In the genomic region with DNA sequence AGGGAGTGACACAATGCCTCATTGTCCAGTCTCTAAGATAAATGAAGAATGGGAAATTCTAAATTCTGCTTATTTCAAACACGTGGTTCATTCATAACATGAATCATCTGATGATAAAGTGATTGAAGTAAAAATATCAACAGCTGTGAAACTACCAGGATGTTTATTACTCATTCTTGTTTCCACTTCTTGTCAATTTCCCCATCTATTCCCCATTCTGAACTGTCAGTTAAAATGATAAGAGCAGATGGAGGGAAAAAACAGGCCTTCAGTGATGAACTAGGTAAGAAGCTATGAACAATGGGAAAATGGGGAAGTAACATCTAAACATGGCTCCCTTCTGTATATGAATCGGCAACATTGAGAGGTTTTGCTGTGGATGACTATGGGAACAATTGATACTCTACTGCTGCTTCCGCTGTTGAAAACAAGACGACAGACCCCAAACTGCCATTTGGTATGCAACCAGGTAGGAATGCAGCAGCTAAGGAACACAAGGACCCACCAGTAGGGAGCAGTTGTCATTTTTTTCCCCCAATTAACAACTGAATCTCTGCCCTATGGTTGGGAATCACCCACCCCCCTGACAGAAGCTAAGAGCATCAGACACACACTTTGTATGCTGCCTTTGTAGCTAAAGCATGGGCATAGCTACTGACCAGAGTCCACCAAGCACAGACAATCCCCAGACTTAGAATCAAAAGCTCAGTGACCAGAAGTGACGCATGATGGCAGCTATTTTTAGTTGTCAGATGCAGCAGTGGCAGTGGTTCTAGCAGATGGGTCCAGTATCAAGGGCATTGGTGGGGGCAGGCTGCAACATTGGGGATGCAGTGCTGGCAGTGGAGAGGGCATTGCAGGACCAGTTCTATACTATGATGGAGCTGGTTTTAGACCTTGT, we compare ENCODE assay signal across 22 cellular contexts. TPM values are rescaled to one million over a fixed set of nuclear protein-coding genes. Genes with fewer than 3 reads are reported as not detected.
A peak's percentile ranks its signal among the peaks of the same experiment; 100 is the strongest.
DNase-seq lines count a peak whose midpoint lies in the region; ATAC-seq, FAIRE-seq and TF ChIP-seq lines count a peak whose summit lies in the region.
"Had no signal": no experiment of that assay in that cellular context is flagged by ENCODE, and none has a peak within 500 bp of the region (broad histone marks: within the 10 kb centered on the region; RNA-seq: fewer than 3 reads in every experiment).

No MANE protein-coding gene starts in this region.

- no peaks in the 10 kb centered on the region for H3K9me3 ChIP-seq in right atrium auricular region
- H3K9me3 ChIP-seq in aorta (ENCODE audit: control insufficient read depth, low read length): no peaks in the 10 kb centered on the region
- H3K9me3 ChIP-seq in CD8-positive, alpha-beta T cell (ENCODE audit: low read length): no peaks in the 10 kb centered on the region
- no peaks in the 10 kb centered on the region for H3K9me3 ChIP-seq in thyroid gland
- H3K9me3 ChIP-seq: esophagus squamous epithelium, left lung, tibial nerve had no signal

- H3K4me3 ChIP-seq in bronchial epithelial cell (ENCODE audit: low read depth, low read length) (no peak overlapping the region), right atrium auricular region (no peak overlapping the region), aorta (ENCODE audit: low read length in 2 of 2) (no peak overlapping the region), thyroid gland (replicated peaks in 1 of 3) (no peak overlapping the region)
- H3K4me3 ChIP-seq in CD8-positive, alpha-beta T cell (ENCODE audit: low read depth, low read length): no peak overlapping the region
- H3K4me3 ChIP-seq: coronary artery, esophagus squamous epithelium, left lung, tibial nerve had no signal

- peaks cover 0 to 30% of the 10 kb centered on the region in 2 donors for H3K4me1 ChIP-seq in right atrium auricular region
- peaks cover 0 to 1% of the 10 kb centered on the region in 2 donors for H3K4me1 ChIP-seq in aorta (ENCODE audit: control insufficient read depth in 1 of 2, insufficient read depth in 2 of 2, low read length in 2 of 2)
- H3K4me1 ChIP-seq in CD8-positive, alpha-beta T cell (ENCODE audit: insufficient read depth, low read length): no peaks in the 10 kb centered on the region
- H3K4me1 ChIP-seq in thyroid gland: peaks cover 14 to 20% of the 10 kb centered on the region in 2 donors

- no peaks in the 10 kb centered on the region for H3K36me3 Mint-ChIP-seq in CD8-positive, alpha-beta T cell
- H3K36me3 Mint-ChIP-seq: natural killer cell treated with Interleukin-12 subunit alpha and Interleukin-12 subunit beta and Interleukin-15 and Interleukin-18, amount 100 ng/mL, for 72 hours had no signal

- peaks cover 25% of the 10 kb centered on the region for H3K4me1 Mint-ChIP-seq in stimulated activated naive CD8-positive, alpha-beta T cell treated with anti-CD3 and anti-CD28 coated beads, Interleukin-15, amount 100 ng/mL, for 72 hours
- peaks cover 12% of the 10 kb centered on the region for H3K4me1 Mint-ChIP-seq in CD8-positive, alpha-beta T cell (ENCODE audit: low read depth)

- no peak for FAIRE-seq in bronchial epithelial cell (lab: Jason Lieb, UNC)

- TF ChIP-seq CTCF in bronchial epithelial cell (IDR thresholded peaks at IDR 0.05; ENCODE audit: insufficient read depth, low read length, severe bottlenecking) (no peak), right atrium auricular region (IDR thresholded peaks at IDR 0.05) (no peak), thyroid gland (IDR thresholded peaks at IDR 0.05) (no peak)
- TF ChIP-seq CTCF in CD8-positive, alpha-beta T cell (IDR thresholded peaks at IDR 0.05): no peak

- intact Hi-C loops in aorta (cut with DNase I) (no loop called here), thyroid gland (cut with DNase I) (no loop called here)
- intact Hi-C loops in CD8-positive, alpha-beta T cell (cut with DNase I, micrococcal nuclease): no loop called here

- no peak for TF ChIP-seq POLR2A in thyroid gland (IDR thresholded peaks at IDR 0.05)

- no peak for DNase-seq in stimulated activated naive CD8-positive, alpha-beta T cell treated with anti-CD3 and anti-CD28 coated beads, Interleukin-15, Interleukin-2, amounts not matched to agents 100 U/mL and 50 U/mL, for 24 hours
- DNase-seq in stimulated activated naive CD8-positive, alpha-beta T cell treated with anti-CD3 and anti-CD28 coated beads, Interleukin-15, amount 100 ng/mL, for 72 hours: no peak
- DNase-seq in bronchial epithelial cell (ENCODE audit: low read depth) (peak; percentile 47), right atrium auricular region (ENCODE audit: low spot score) (no peak), aorta (no peak), thyroid gland (no peak)
- DNase-seq in CD8-positive, alpha-beta T cell: no peak
- DNase-seq: activated CD4-positive, alpha-beta T cell treated with anti-CD3 and anti-CD28 coated beads, Interleukin-2, amount 50 U/mL, for 1 hour; activated T-cell treated with anti-CD3 and anti-CD28 coated beads, Interleukin-2, amount 50 U/mL, for 48 hours; Calu3; esophagus squamous epithelium; HFFc6; left lung; NCI-H187 treated with DMSO at 0.1 percent for 48 hours; NCI-H526 treated with DMSO at 0.1 percent for 48 hours; RPMI8226 had no signal

- CTCF ChIA-PET in CD8-positive, alpha-beta T cell (lab: Charles Lee): no interaction called here

- POLR2A ChIA-PET in CD8-positive, alpha-beta T cell (lab: Charles Lee): no interaction called here

- ATAC-seq in stimulated activated naive CD8-positive, alpha-beta T cell treated with anti-CD3 and anti-CD28 coated beads, Interleukin-15, Interleukin-2, amounts not matched to agents 100 U/mL and 50 U/mL, for 24 hours: peak; percentile 24
- no peak for ATAC-seq in stimulated activated naive CD8-positive, alpha-beta T cell treated with anti-CD3 and anti-CD28 coated beads, Interleukin-15, amount 100 ng/mL, for 72 hours
- ATAC-seq in aorta (ENCODE audit: low FRiP score): no peak
- ATAC-seq in CD8-positive, alpha-beta T cell: no peak
- no peak for ATAC-seq in GM21390 (IDR thresholded peaks at IDR 0.05; ENCODE audit: unreplicated experiment)
- ATAC-seq: left lung; natural killer cell treated with Interleukin-12 subunit alpha and Interleukin-12 subunit beta and Interleukin-15 and Interleukin-18, amount 100 ng/mL, for 72 hours had no signal

- H3K36me3 ChIP-seq in bronchial epithelial cell (ENCODE audit: control insufficient read depth, insufficient read depth, low read length): no peaks in the 10 kb centered on the region
- no peaks in the 10 kb centered on the region for H3K36me3 ChIP-seq in right atrium auricular region
- no peaks in the 10 kb centered on the region for H3K36me3 ChIP-seq in aorta (ENCODE audit: control insufficient read depth in 1 of 2, insufficient read depth in 2 of 2, low read length in 1 of 2)
- H3K36me3 ChIP-seq in CD8-positive, alpha-beta T cell (ENCODE audit: insufficient read depth, low read length): no peaks in the 10 kb centered on the region
- H3K36me3 ChIP-seq in thyroid gland: no peaks in the 10 kb centered on the region
- H3K36me3 ChIP-seq: esophagus squamous epithelium, left lung, tibial nerve had no signal

- H3K27me3 Mint-ChIP-seq in stimulated activated naive CD8-positive, alpha-beta T cell treated with anti-CD3 and anti-CD28 coated beads, Interleukin-15, amount 100 ng/mL, for 72 hours: peaks cover 62% of the 10 kb centered on the region
- peaks cover 18% of the 10 kb centered on the region for H3K27me3 Mint-ChIP-seq in CD8-positive, alpha-beta T cell (ENCODE audit: low read depth)

- peak overlapping the region; percentile 52 to 68 for H3K27ac ChIP-seq in right atrium auricular region
- no peak overlapping the region for H3K27ac ChIP-seq in aorta (ENCODE audit: low read depth in 1 of 2, low read length in 2 of 2)
- no peak overlapping the region for H3K27ac ChIP-seq in CD8-positive, alpha-beta T cell (ENCODE audit: low read depth, low read length)
- no peak overlapping the region for H3K27ac ChIP-seq in thyroid gland
- H3K27ac ChIP-seq: coronary artery, esophagus squamous epithelium, KMS-11, left lung, tibial nerve had no signal

- peaks cover 5 to 7% of the 10 kb centered on the region in 2 donors for H3K9me3 Mint-ChIP-seq in stimulated activated naive CD8-positive, alpha-beta T cell treated with anti-CD3 and anti-CD28 coated beads, Interleukin-15, amount 100 ng/mL, for 72 hours
- H3K9me3 Mint-ChIP-seq in CD8-positive, alpha-beta T cell: no peaks in the 10 kb centered on the region
- H3K9me3 Mint-ChIP-seq: HFFc6; natural killer cell treated with Interleukin-12 subunit alpha and Interleukin-12 subunit beta and Interleukin-15 and Interleukin-18, amount 100 ng/mL, for 72 hours had no signal

- no peak overlapping the region for H3K27ac Mint-ChIP-seq in stimulated activated naive CD8-positive, alpha-beta T cell treated with anti-CD3 and anti-CD28 coated beads, Interleukin-15, amount 100 ng/mL, for 72 hours
- no peak overlapping the region for H3K27ac Mint-ChIP-seq in CD8-positive, alpha-beta T cell
- H3K27ac Mint-ChIP-seq: HFFc6; natural killer cell treated with Interleukin-12 subunit alpha and Interleukin-12 subunit beta and Interleukin-15 and Interleukin-18, amount 100 ng/mL, for 72 hours had no signal

- H3K4me3 Mint-ChIP-seq in stimulated activated naive CD8-positive, alpha-beta T cell treated with anti-CD3 and anti-CD28 coated beads, Interleukin-15, amount 100 ng/mL, for 72 hours: no peak overlapping the region
- no peak overlapping the region for H3K4me3 Mint-ChIP-seq in CD8-positive, alpha-beta T cell
- H3K4me3 Mint-ChIP-seq: HFFc6; natural killer cell treated with Interleukin-12 subunit alpha and Interleukin-12 subunit beta and Interleukin-15 and Interleukin-18, amount 100 ng/mL, for 72 hours had no signal

- H3K27me3 ChIP-seq in bronchial epithelial cell (ENCODE audit: control insufficient read depth, insufficient read depth, low read length): no peaks in the 10 kb centered on the region
- H3K27me3 ChIP-seq in right atrium auricular region: no peaks in the 10 kb centered on the region
- H3K27me3 ChIP-seq in aorta (ENCODE audit: control insufficient read depth in 1 of 2, insufficient read depth in 2 of 2, low read length in 1 of 2): no peaks in the 10 kb centered on the region
- no peaks in the 10 kb centered on the region for H3K27me3 ChIP-seq in CD8-positive, alpha-beta T cell (ENCODE audit: insufficient read depth, low read length)
- no peaks in the 10 kb centered on the region for H3K27me3 ChIP-seq in thyroid gland
- H3K27me3 ChIP-seq: esophagus squamous epithelium, tibial nerve had no signal

- WGBS in aorta, 2 donors: 86 to 87% methylated on average over 5 of the region's 5 CpGs
- 87 to 88% methylated on average over 5 of the region's 5 CpGs for WGBS in thyroid gland, 2 donors

RNA-seq across cellular contexts. Expression of a gene that starts 52.9 kb away (rescaled TPM):
- total RNA-seq in bronchial epithelial cell: not detected in 2 replicates
- total RNA-seq in right atrium auricular region: 1 to 10 TPM; 4.4 to 9.0 TPM
- 10 to 100 TPM in 1 of 2 donors, 1 to 10 TPM in 1; 5.8 to 10.3 TPM for total RNA-seq in aorta
- not detected for polyA plus RNA-seq in aorta
- not detected for total RNA-seq in CD8-positive, alpha-beta T cell
- 10 to 100 TPM in 1 of 4 donors, 1 to 10 TPM in 3; 1.3 to 14.7 (median 3.0) TPM for total RNA-seq in thyroid gland
- total RNA-seq: Calu3; HFFc6; natural killer cell treated with Interleukin-12 subunit alpha and Interleukin-12 subunit beta and Interleukin-15 and Interleukin-18, amount 100 ng/mL, for 72 hours; T-helper 2 cell treated with Interferon-gamma antibody and Interleukin-4, amounts not matched to agents 100 ng/mL and 5 ng/mL, for 36 hours had no signal

Comparison
In these comparisons a context has a peak if more than half of its experiments do, and no peak if none do; other contexts are left out.
1. H3K27ac ChIP-seq: peak in right atrium auricular region (2 of 2); none in aorta (0 of 2), CD8-positive, alpha-beta T cell (single experiment) and thyroid gland (0 of 3).